ENCODE assay signal across 28 cellular contexts in genomic region chr6:150537893-150538292, GRCh38.
A peak's percentile ranks its signal among the peaks of the same experiment; 100 is the strongest.
DNase-seq lines count a peak whose midpoint lies in the region; ATAC-seq, FAIRE-seq and TF ChIP-seq lines count a peak whose summit lies in the region.
"Had no signal": no experiment of that assay in that cellular context is flagged by ENCODE, and none has a peak within 500 bp of the region (broad histone marks: within the 10 kb centered on the region; RNA-seq: fewer than 3 reads in every experiment).

No MANE protein-coding gene starts in this region.

- H3K9me3 ChIP-seq in breast epithelium (no peaks in the 10 kb centered on the region), pancreas (no peaks in the 10 kb centered on the region)
- H3K9me3 ChIP-seq: lower lobe of right lung, tibial nerve had no signal

- H3K4me1 Mint-ChIP-seq in MCF 10A (ENCODE audit: insufficient read depth, unreplicated experiment) = no peaks in the 10 kb centered on the region
- no peaks in the 10 kb centered on the region for H3K4me1 Mint-ChIP-seq in activated T-helper 17 cell treated with anti-CD3 and anti-CD28 coated beads, Interleukin-2, amount 50 U/mL, for 72 hours
- H3K4me1 Mint-ChIP-seq: activated naive CD4-positive, alpha-beta T cell treated with anti-CD3 and anti-CD28 coated beads, Interleukin-2, amount 50 U/mL, for 24 hours; CD4-positive, alpha-beta memory T cell; IgD-negative memory B cell; WTC11 had no signal

- peak in 1 of 2 donors; percentile 18 for DNase-seq in breast epithelium (ENCODE audit: low spot score in 2 of 2)
- no peak for DNase-seq in MCF 10A (ENCODE audit: unreplicated experiment)
- no peak for DNase-seq in left cardiac atrium
- DNase-seq in pancreas = no peak
- peak; percentile 47 for DNase-seq in ureter (ENCODE audit: low spot score)
- no peak for DNase-seq in NCI-H146 treated with DMSO at 0.1 percent for 48 hours (lab: John Stamatoyannopoulos, UW; ENCODE audit: unreplicated experiment)
- DNase-seq: activated CD4-positive, alpha-beta T cell treated with anti-CD3 and anti-CD28 coated beads, Interleukin-2, amount 50 U/mL, for 1 hour; CD4-positive, alpha-beta memory T cell; central memory CD4-positive, alpha-beta T cell; foreskin fibroblast; HCEC 1CT; lower lobe of right lung; NCI-H1105 treated with DMSO at 0.1 percent for 48 hours; NCI-H2081; retina; stimulated activated CD4-positive, alpha-beta T cell treated with anti-CD3 and anti-CD28 coated beads, Interleukin-12 subunit alpha, Interleukin-12 subunit beta, amount 100 ng/mL, for 4 hours; stimulated activated CD4-positive, alpha-beta T cell treated with anti-CD3 and anti-CD28 coated beads, Interleukin-4, amount 100 ng/mL, for 4 hours; stimulated activated naive CD4-positive, alpha-beta T cell; T1000 had no signal

- TF ChIP-seq CTCF in breast epithelium (IDR thresholded peaks at IDR 0.05) (no peak), MCF 10A (IDR thresholded peaks at IDR 0.05; ENCODE audit: unreplicated experiment) (no peak), pancreas (IDR thresholded peaks at IDR 0.05) (no peak)

- peaks cover 10% of the 10 kb centered on the region for H3K9me3 Mint-ChIP-seq in MCF 10A (ENCODE audit: unreplicated experiment)
- H3K9me3 Mint-ChIP-seq in activated T-helper 17 cell treated with anti-CD3 and anti-CD28 coated beads, Interleukin-2, amount 50 U/mL, for 72 hours = no peaks in the 10 kb centered on the region
- H3K9me3 Mint-ChIP-seq: activated naive CD4-positive, alpha-beta T cell treated with anti-CD3 and anti-CD28 coated beads, Interleukin-2, amount 50 U/mL, for 24 hours; activated T-helper 1 cell treated with anti-CD3 and anti-CD28 coated beads, Interleukin-12 subunit alpha, Interleukin-12 subunit beta, Interleukin-2, Interleukin-4 antibody, amounts not matched to agents 30 ng/mL and 10 ng/mL and 1 ng/mL, durations not matched to agents 14 hours and 24 hours and 36 hours had no signal

- no peak overlapping the region for H3K4me3 ChIP-seq in breast epithelium
- H3K4me3 ChIP-seq in pancreas = no peak overlapping the region
- H3K4me3 ChIP-seq: lower lobe of right lung, tibial nerve had no signal

- BruUV-seq in MCF 10A (replicated peaks; lab: Mats Ljungman, UMichigan) = no TSS peak

- H3K27ac ChIP-seq in breast epithelium (peak overlapping the region; percentile 30 to 68), pancreas (no peak overlapping the region)
- H3K27ac ChIP-seq: 22Rv1, lower lobe of right lung had no signal

- POLR2A ChIA-PET in MCF 10A (lab: Yijun Ruan, JAX) = no interaction called here

- intact Hi-C loops in breast epithelium (cut with DNase I; ENCODE audit: low total_unique reads) = no loop called here
- intact Hi-C loops in MCF 10A (cut with micrococcal nuclease) = no loop called here
- intact Hi-C loops in left cardiac atrium (cut with DNase I) = no loop called here
- intact Hi-C loops in pancreas (cut with DNase I) = no loop called here

- ATAC-seq in left cardiac atrium (peak; percentile 46 to 68), pancreas (peak in 3 of 4 donors; percentile 25 to 54 (median 48)), HG03097 (IDR thresholded peaks at IDR 0.05; ENCODE audit: low FRiP score, unreplicated experiment) (no peak)
- ATAC-seq in activated T-helper 17 cell treated with anti-CD3 and anti-CD28 coated beads, Interleukin-2, amount 50 U/mL, for 72 hours (replicated peaks) = no peak
- ATAC-seq: WTC11 had no signal

- TF ChIP-seq POLR2A in breast epithelium (IDR thresholded peaks at IDR 0.05) = no peak

- CTCF ChIA-PET in MCF 10A (lab: Yijun Ruan, JAX) = no interaction called here

- H3K36me3 ChIP-seq in breast epithelium (no peaks in the 10 kb centered on the region), pancreas (no peaks in the 10 kb centered on the region)
- H3K36me3 ChIP-seq: lower lobe of right lung, tibial nerve had no signal

- H3K4me1 ChIP-seq in breast epithelium (no peaks in the 10 kb centered on the region), pancreas (peaks cover 0 to 11% (median 6%) of the 10 kb centered on the region in 3 donors)

- no peaks in the 10 kb centered on the region for H3K27me3 ChIP-seq in breast epithelium
- no peaks in the 10 kb centered on the region for H3K27me3 ChIP-seq in pancreas
- H3K27me3 ChIP-seq: tibial nerve had no signal

- WGBS in pancreas, 2 donors = 68 to 71% methylated on average over 1 of the region's 1 CpG

- H3K36me3 Mint-ChIP-seq in MCF 10A (ENCODE audit: insufficient read depth, unreplicated experiment) = no peaks in the 10 kb centered on the region
- no peaks in the 10 kb centered on the region for H3K36me3 Mint-ChIP-seq in activated T-helper 17 cell treated with anti-CD3 and anti-CD28 coated beads, Interleukin-2, amount 50 U/mL, for 72 hours (ENCODE audit: low read depth)
- H3K36me3 Mint-ChIP-seq: activated naive CD4-positive, alpha-beta T cell treated with anti-CD3 and anti-CD28 coated beads, Interleukin-2, amount 50 U/mL, for 24 hours; CD4-positive, alpha-beta memory T cell; IgD-negative memory B cell had no signal

- FAIRE-seq in pancreas (lab: Jason Lieb, UNC) = no peak
- FAIRE-seq: GM19239 had no signal

- H3K4me3 Mint-ChIP-seq in MCF 10A (ENCODE audit: unreplicated experiment) = no peak overlapping the region
- H3K4me3 Mint-ChIP-seq in activated T-helper 17 cell treated with anti-CD3 and anti-CD28 coated beads, Interleukin-2, amount 50 U/mL, for 72 hours = no peak overlapping the region
- H3K4me3 Mint-ChIP-seq: activated naive CD4-positive, alpha-beta T cell treated with anti-CD3 and anti-CD28 coated beads, Interleukin-2, amount 50 U/mL, for 24 hours; activated T-helper 1 cell treated with anti-CD3 and anti-CD28 coated beads, Interleukin-12 subunit alpha, Interleukin-12 subunit beta, Interleukin-2, Interleukin-4 antibody, amounts not matched to agents 30 ng/mL and 10 ng/mL and 1 ng/mL, durations not matched to agents 14 hours and 24 hours and 36 hours; CD4-positive, alpha-beta memory T cell; IgD-negative memory B cell; WTC11 had no signal

- H3K27ac Mint-ChIP-seq in MCF 10A (ENCODE audit: low read depth, unreplicated experiment) = no peak overlapping the region
- no peak overlapping the region for H3K27ac Mint-ChIP-seq in activated T-helper 17 cell treated with anti-CD3 and anti-CD28 coated beads, Interleukin-2, amount 50 U/mL, for 72 hours
- H3K27ac Mint-ChIP-seq: activated naive CD4-positive, alpha-beta T cell treated with anti-CD3 and anti-CD28 coated beads, Interleukin-2, amount 50 U/mL, for 24 hours; activated T-helper 1 cell treated with anti-CD3 and anti-CD28 coated beads, Interleukin-12 subunit alpha, Interleukin-12 subunit beta, Interleukin-2, Interleukin-4 antibody, amounts not matched to agents 30 ng/mL and 10 ng/mL and 1 ng/mL, durations not matched to agents 14 hours and 24 hours and 36 hours; CD4-positive, alpha-beta memory T cell; WTC11 had no signal

- H3K27me3 Mint-ChIP-seq in MCF 10A (ENCODE audit: insufficient read depth, unreplicated experiment) = peaks cover 23% of the 10 kb centered on the region
- H3K27me3 Mint-ChIP-seq in activated T-helper 17 cell treated with anti-CD3 and anti-CD28 coated beads, Interleukin-2, amount 50 U/mL, for 72 hours = peaks cover 7% of the 10 kb centered on the region

Comparison
In these comparisons a context has a peak if more than half of its experiments do, and no peak if none do; other contexts are left out.
1. H3K27ac ChIP-seq: peak in breast epithelium (2 of 2); none in pancreas (0 of 4).
2. ATAC-seq: peak in left cardiac atrium (2 of 2) and pancreas (3 of 4); none in HG03097 (single experiment) and activated T-helper 17 cell treated with anti-CD3 and anti-CD28 coated beads, Interleukin-2, amount 50 U/mL, for 72 hours (single experiment).